Comparison of ENCODE assay signal across 21 cellular contexts in genomic region chr21:42366292-42367010, GRCh38. TPM values are rescaled to one million over a fixed set of nuclear protein-coding genes. Genes with fewer than 3 reads are reported as not detected.
A peak's percentile ranks its signal among the peaks of the same experiment; 100 is the strongest.
DNase-seq lines count a peak whose midpoint lies in the region; ATAC-seq and TF ChIP-seq lines count a peak whose summit lies in the region.
"Had no signal": no experiment of that assay in that cellular context is flagged by ENCODE, and none has a peak within 500 bp of the region (broad histone marks: within the 10 kb centered on the region; RNA-seq: fewer than 3 reads in every experiment).

TFF1 (minus strand) TSS chr21:42366535; CDS start chr21:42366495, 40 bp downstream.

- H3K9me3 Mint-ChIP-seq in CD4-positive, alpha-beta T cell = no peaks in the 10 kb centered on the region
- H3K9me3 Mint-ChIP-seq: activated CD4-positive, alpha-beta memory T cell treated with anti-CD3 and anti-CD28 coated beads, Interleukin-2, amount 10 ng/mL, durations not matched to agents 7 days and 5 days had no signal

- TF ChIP-seq CTCF in VCaP (conservative IDR thresholded peaks at IDR 0.05) (no peak), left lung (IDR thresholded peaks at IDR 0.05) (no peak), GM13977 (IDR thresholded peaks at IDR 0.05; ENCODE audit: extremely low read depth, insufficient read depth, missing control alignments) (no peak), spleen (IDR thresholded peaks at IDR 0.05 in 8 of 11, conservative IDR thresholded peaks at IDR 0.05 in 3 of 11) (no peak)
- TF ChIP-seq CTCF in CD4-positive, alpha-beta T cell (IDR thresholded peaks at IDR 0.05) = no peak

- intact Hi-C loops in left lung (cut with DNase I) = no loop called here
- intact Hi-C loops in left cardiac atrium (cut with DNase I) = no loop called here
- intact Hi-C loops in spleen (cut with DNase I; ENCODE audit: low total_unique reads) = no loop called here
- intact Hi-C loops in CD4-positive, alpha-beta T cell (cut with DNase I, micrococcal nuclease) = no loop called here

- no peak within 1 kb of the TSS for H3K4me3 Mint-ChIP-seq in CD4-positive, alpha-beta T cell
- H3K4me3 Mint-ChIP-seq: activated CD4-positive, alpha-beta memory T cell treated with anti-CD3 and anti-CD28 coated beads, Interleukin-2, amount 10 ng/mL, durations not matched to agents 7 days and 5 days had no signal

- H3K27ac ChIP-seq in VCaP (peak within 1 kb of the TSS; percentile 75), left lung (no peak within 1 kb of the TSS), spleen (no peak within 1 kb of the TSS)
- H3K27ac ChIP-seq in CD4-positive, alpha-beta T cell (ENCODE audit: low read depth, low read length) = no peak within 1 kb of the TSS
- H3K27ac ChIP-seq: RWPE1 had no signal

- in situ Hi-C loops in GM13977 (cut with MboI; ENCODE audit: low pct_unique_long_range_greater_than_20kb, low sequenced_read_pairs, unreplicated experiment) = no loop called here

- CTCF ChIA-PET in CD4-positive, alpha-beta T cell (lab: Charles Lee) = no interaction called here

- H3K9me3 ChIP-seq in left lung (no peaks in the 10 kb centered on the region), spleen (no peaks in the 10 kb centered on the region)
- H3K9me3 ChIP-seq in CD4-positive, alpha-beta T cell (ENCODE audit: control insufficient read depth, low read length) = no peaks in the 10 kb centered on the region

- H3K36me3 ChIP-seq in left lung = no peaks in the 10 kb centered on the region
- no peaks in the 10 kb centered on the region for H3K36me3 ChIP-seq in spleen

- no peaks in the 10 kb centered on the region for H3K4me1 Mint-ChIP-seq in CD4-positive, alpha-beta T cell (ENCODE audit: low read depth)

- ATAC-seq in left lung = peak; percentile 79
- ATAC-seq in left cardiac atrium = no peak
- no peak for ATAC-seq in CD4-positive, alpha-beta T cell (ENCODE audit: poor library complexity)

- POLR2A ChIA-PET in CD4-positive, alpha-beta T cell (lab: Charles Lee) = no interaction called here

- H3K27ac Mint-ChIP-seq in CD4-positive, alpha-beta T cell = no peak within 1 kb of the TSS
- H3K27ac Mint-ChIP-seq: activated CD4-positive, alpha-beta memory T cell treated with anti-CD3 and anti-CD28 coated beads, Interleukin-2, amount 10 ng/mL, durations not matched to agents 7 days and 5 days had no signal

- WGBS in spleen, 5 donors = 75 to 91% (median 84%) methylated on average over 12 to 19 of the region's 19 CpGs

- no peaks in the 10 kb centered on the region for H3K27me3 Mint-ChIP-seq in CD4-positive, alpha-beta T cell

- H3K4me1 ChIP-seq in left lung (no peaks in the 10 kb centered on the region), spleen (no peaks in the 10 kb centered on the region)

- H3K27me3 ChIP-seq in left lung (peaks cover 0 to 37% of the 10 kb centered on the region in 2 donors), spleen (replicated peaks in 1 of 7) (peaks cover 0 to 59% (median 5%) of the 10 kb centered on the region in 7 donors)
- no peaks in the 10 kb centered on the region for H3K27me3 ChIP-seq in CD4-positive, alpha-beta T cell (ENCODE audit: control insufficient read depth, insufficient read depth, low read length)

- peak; percentile 95 for DNase-seq in A172 (ENCODE audit: low spot score)
- peak; percentile 34 for DNase-seq in HT-29 (ENCODE audit: low spot score)
- DNase-seq in left lung = no peak
- DNase-seq in GM13977 (ENCODE audit: low spot score) = no peak
- DNase-seq in left cardiac atrium = no peak
- DNase-seq in spleen = no peak
- no peak for DNase-seq in CD4-positive, alpha-beta T cell
- DNase-seq: activated CD4-positive, alpha-beta memory T cell treated with anti-CD3 and anti-CD28 coated beads, Interleukin-2, amount 10 ng/mL, durations not matched to agents 7 days and 5 days; activated effector memory CD4-positive, alpha-beta T cell treated with Interleukin-2 at 50 U/mL for 16 hours; DMS153; effector CD4-positive, alpha-beta T cell; foreskin melanocyte; NCI-H1092; NCI-H446; T-helper 9 cell had no signal

- no peak within 1 kb of the TSS for H3K4me3 ChIP-seq in left lung
- H3K4me3 ChIP-seq in spleen = no peak within 1 kb of the TSS

- H3K36me3 Mint-ChIP-seq in CD4-positive, alpha-beta T cell (ENCODE audit: low read depth) = no peaks in the 10 kb centered on the region

- TF ChIP-seq POLR2A in spleen (IDR thresholded peaks at IDR 0.05) = no peak

RNA-seq across cellular contexts. Expression of gene TFF1, which starts in this region (rescaled TPM):
- not detected in 2 replicates for total RNA-seq in A172 (2014; rRNA removed; shearing (Covaris generic))
- total RNA-seq in HT-29 (2014; rRNA removed; shearing (Covaris generic)) = 3.4 and 4.6 TPM in 2 replicates
- not detected for total RNA-seq in left lung
- total RNA-seq in left cardiac atrium = not detected
- not detected for total RNA-seq in spleen
- not detected for polyA plus RNA-seq in spleen
- total RNA-seq in CD4-positive, alpha-beta T cell = not detected
- total RNA-seq: activated CD4-positive, alpha-beta memory T cell treated with anti-CD3 and anti-CD28 coated beads, Interleukin-2, amount 10 ng/mL, durations not matched to agents 7 days and 5 days; mesenteric fat pad; osteoblast; subcutaneous adipose tissue had no signal
- polyA plus RNA-seq: AG04450 had no signal

Comparison
In these comparisons a context has a peak if more than half of its experiments do, and no peak if none do; other contexts are left out.
1. Peak in DNase-seq in A172; RNA of the gene not detected or under 1 TPM.
2. Peak in ATAC-seq in left lung; RNA of the gene not detected or under 1 TPM.